ENCODE assay signal across 10 cellular contexts in the genomic region with DNA sequence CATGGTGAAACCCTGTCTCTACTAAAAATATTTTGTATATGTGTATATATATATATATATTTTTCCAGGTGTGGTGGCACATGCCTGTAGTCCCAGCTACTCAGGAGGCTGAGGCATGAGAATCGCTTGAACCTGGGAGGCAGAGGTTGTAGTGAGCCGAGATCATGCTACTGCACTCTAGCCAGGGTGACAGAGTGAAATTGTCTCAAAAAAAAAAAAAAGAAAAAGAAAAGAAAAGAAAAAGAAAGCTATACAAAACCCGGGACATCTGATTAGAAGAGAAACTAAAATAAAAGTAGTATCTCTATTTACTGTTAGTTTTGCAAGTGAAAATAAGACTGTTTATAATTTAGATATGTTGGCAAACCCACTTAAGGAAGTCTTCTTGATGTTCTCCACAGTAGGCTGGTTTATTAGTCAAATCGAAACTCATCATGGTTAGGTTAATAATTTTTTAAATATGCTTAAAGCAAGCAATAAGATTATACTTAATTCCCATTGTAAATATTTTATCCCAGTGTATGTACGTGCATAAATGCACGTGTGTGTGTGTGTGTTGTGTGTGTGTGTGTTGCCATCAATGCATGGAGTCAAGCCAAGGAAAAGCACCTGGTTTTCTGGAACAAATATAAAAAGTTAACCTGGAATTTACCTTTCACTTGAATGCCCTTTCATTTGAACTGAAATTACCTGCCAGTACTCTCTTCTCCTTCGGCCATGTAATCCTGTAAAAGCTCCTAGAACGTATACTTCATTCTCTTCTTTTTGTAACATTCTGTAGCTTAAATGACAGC. TPM values are rescaled to one million over a fixed set of nuclear protein-coding genes. Genes with fewer than 3 reads are reported as not detected.
DNase-seq lines count a peak whose midpoint lies in the region; ATAC-seq, FAIRE-seq and TF ChIP-seq lines count a peak whose summit lies in the region.
"Had no signal": no experiment of that assay in that cellular context is flagged by ENCODE, and none has a peak within 500 bp of the region (broad histone marks: within the 10 kb centered on the region; RNA-seq: fewer than 3 reads in every experiment).

No MANE protein-coding gene starts in this region.

- ATAC-seq in GM18861 (IDR thresholded peaks at IDR 0.05; ENCODE audit: unreplicated experiment) (peak; percentile 72), GM21447 (IDR thresholded peaks at IDR 0.05; ENCODE audit: unreplicated experiment) (peak; percentile 86), HG03135 (IDR thresholded peaks at IDR 0.05; ENCODE audit: unreplicated experiment) (peak; percentile 77)

- TF ChIP-seq CTCF in colonic mucosa (IDR thresholded peaks at IDR 0.05) = no peak

- H3K36me3 ChIP-seq in colonic mucosa = no peaks in the 10 kb centered on the region

- H3K27ac ChIP-seq in colonic mucosa = no peak overlapping the region

- no peaks in the 10 kb centered on the region for H3K27me3 ChIP-seq in colonic mucosa

- H3K4me1 ChIP-seq in colonic mucosa = no peaks in the 10 kb centered on the region

- no peak overlapping the region for H3K4me3 ChIP-seq in colonic mucosa

- H3K9me3 ChIP-seq in colonic mucosa = no peaks in the 10 kb centered on the region

- FAIRE-seq in islet of Langerhans (lab: Jason Lieb, UNC) = peak; percentile 27
- FAIRE-seq: bronchial epithelial cell had no signal

- intact Hi-C loops in colonic mucosa (cut with DNase I) = no loop called here

- H3K9ac ChIP-seq in colonic mucosa (ENCODE audit: low read depth in 2 of 2, low read length in 2 of 2) = no peak overlapping the region

- no peak for DNase-seq in NOMO-1 treated with dmso at 0.1 percent for 144 hours (lab: John Stamatoyannopoulos, UW; ENCODE audit: unreplicated experiment)
- DNase-seq in middle frontal gyrus (ENCODE audit: extremely low spot score, low spot score) = no peak
- DNase-seq in colonic mucosa = no peak
- no peak for DNase-seq in NCI-H2171 treated with DMSO at 0.1 percent for 48 hours (lab: John Stamatoyannopoulos, UW)
- DNase-seq: NCI-H82 had no signal

RNA-seq across cellular contexts. Expression of a gene that starts 7.1 kb away (rescaled TPM):
- total RNA-seq in colonic mucosa = 1 to 10 TPM in 1 of 2 donors, under 1 TPM in 1; 0.84 to 1.6 TPM
- total RNA-seq: bronchial epithelial cell had no signal

RNA-seq across cellular contexts. Expression of a gene that starts 36.8 kb away (rescaled TPM):
- total RNA-seq in colonic mucosa = 1 to 10 TPM in 1 of 2 donors, under 1 TPM in 1; 0.62 to 6.4 TPM
- total RNA-seq: bronchial epithelial cell had no signal

RNA-seq across cellular contexts. Expression of a gene that starts 47.8 kb away (rescaled TPM):
- 10 to 100 TPM; 11.1 to 11.8 TPM for total RNA-seq in colonic mucosa
